ENCODE assay signal across 2 cellular contexts in the genomic region with DNA sequence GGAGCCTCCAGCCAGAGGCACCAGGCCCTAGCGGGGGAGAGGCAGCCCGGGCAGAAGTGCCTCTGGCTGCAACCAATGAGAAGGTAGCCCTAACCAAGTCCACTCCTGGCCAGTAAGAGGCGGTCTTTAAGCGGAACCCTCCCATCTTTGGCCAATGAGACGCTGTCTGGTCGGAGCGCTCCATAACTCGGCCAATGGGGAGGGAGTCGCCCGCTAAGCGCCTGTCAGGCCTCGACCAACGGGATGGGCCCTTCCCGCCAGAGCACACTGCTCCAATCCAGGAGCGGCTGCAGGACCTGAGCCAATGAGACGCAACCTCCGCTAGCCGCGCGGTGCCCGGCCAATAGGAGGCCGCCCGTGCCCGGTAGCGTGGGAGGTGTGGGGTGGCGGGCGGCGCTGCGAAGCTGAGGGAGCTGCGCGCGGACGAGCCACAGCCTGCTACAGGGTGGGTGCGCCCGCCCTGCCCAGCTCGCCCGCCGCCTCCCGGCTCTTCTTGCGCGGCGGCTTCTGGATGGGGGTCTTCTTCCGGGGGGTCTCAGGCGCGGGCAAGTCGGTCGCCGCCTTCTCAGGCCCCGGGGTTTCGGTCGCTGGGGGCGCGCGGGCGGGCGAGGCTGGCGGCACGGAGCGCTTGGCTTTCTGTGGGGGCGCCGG.
TF ChIP-seq lines count a peak whose summit lies in the region.

No MANE protein-coding gene starts in this region.

TF ChIP-seq in endothelial cell of umbilical vein, 7 proteins besides CTCF, POLR2A, EP300 and RAD21:
- TF ChIP-seq GATA2 (IDR thresholded peaks at IDR 0.05; ENCODE audit: insufficient read depth, insufficient read length, low read depth, low read length) (no peak), FOS (IDR thresholded peaks at IDR 0.05; ENCODE audit: borderline replicate concordance, insufficient read depth, low read length) (no peak), POLR2AphosphoS5 (IDR thresholded peaks at IDR 0.05; ENCODE audit: insufficient read depth, low read depth, low read length) (no peak), EZH2 (IDR thresholded peaks at IDR 0.05; ENCODE audit: borderline replicate concordance, low read depth, low read length, severe bottlenecking) (no peak), JUN (IDR thresholded peaks at IDR 0.05; ENCODE audit: borderline replicate concordance, insufficient read depth, insufficient read length, low read depth) (no peak), MYC (IDR thresholded peaks at IDR 0.05; ENCODE audit: low read depth, low read length) (no peak)
- TF ChIP-seq, protein P1, sequence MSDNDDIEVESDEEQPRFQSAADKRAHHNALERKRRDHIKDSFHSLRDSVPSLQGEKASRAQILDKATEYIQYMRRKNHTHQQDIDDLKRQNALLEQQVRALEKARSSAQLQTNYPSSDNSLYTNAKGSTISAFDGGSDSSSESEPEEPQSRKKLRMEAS (IDR thresholded peaks at IDR 0.05; ENCODE audit: insufficient read depth, insufficient read length), result no peak

TF ChIP-seq in HEK293T, 16 proteins besides CTCF, POLR2A, EP300 and RAD21 (continued from another document):
- TF ChIP-seq ELF4 (IDR thresholded peaks at IDR 0.05) (no peak), FOXA1 (IDR thresholded peaks at IDR 0.05) (no peak), BHLHE40 (IDR thresholded peaks at IDR 0.05; ENCODE audit: borderline replicate concordance) (no peak), HDGF (IDR thresholded peaks at IDR 0.05; ENCODE audit: borderline replicate concordance) (no peak), SP1 (IDR thresholded peaks at IDR 0.05) (no peak)
- TF ChIP-seq, protein P2, sequence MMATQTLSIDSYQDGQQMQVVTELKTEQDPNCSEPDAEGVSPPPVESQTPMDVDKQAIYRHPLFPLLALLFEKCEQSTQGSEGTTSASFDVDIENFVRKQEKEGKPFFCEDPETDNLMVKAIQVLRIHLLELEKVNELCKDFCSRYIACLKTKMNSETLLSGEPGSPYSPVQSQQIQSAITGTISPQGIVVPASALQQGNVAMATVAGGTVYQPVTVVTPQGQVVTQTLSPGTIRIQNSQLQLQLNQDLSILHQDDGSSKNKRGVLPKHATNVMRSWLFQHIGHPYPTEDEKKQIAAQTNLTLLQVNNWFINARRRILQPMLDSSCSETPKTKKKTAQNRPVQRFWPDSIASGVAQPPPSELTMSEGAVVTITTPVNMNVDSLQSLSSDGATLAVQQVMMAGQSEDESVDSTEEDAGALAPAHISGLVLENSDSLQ (IDR thresholded peaks at IDR 0.05), result no peak
